In genomic region chrX:139691493-139691842, GRCh38 we compare ENCODE assay signal across 9 cellular contexts. TPM values are rescaled to one million over a fixed set of nuclear protein-coding genes. Genes with fewer than 3 reads are reported as not detected.
DNase-seq lines count a peak whose midpoint lies in the region; ATAC-seq and TF ChIP-seq lines count a peak whose summit lies in the region.
"Had no signal": no experiment of that assay in that cellular context is flagged by ENCODE, and none has a peak within 500 bp of the region (broad histone marks: within the 10 kb centered on the region; RNA-seq: fewer than 3 reads in every experiment).

No MANE protein-coding gene starts in this region.

- no peaks in the 10 kb centered on the region for H3K36me3 Mint-ChIP-seq in central memory CD8-positive, alpha-beta T cell (ENCODE audit: insufficient read depth)

- no peaks in the 10 kb centered on the region for H3K27me3 ChIP-seq in lower lobe of right lung (ENCODE audit: low read depth)

- peak overlapping the region; percentile 23 for H3K4me3 Mint-ChIP-seq in central memory CD8-positive, alpha-beta T cell

- DNase-seq in Right ventricle myocardium superior, result peak; percentile 36
- no peak for DNase-seq in cardiac septum (ENCODE audit: low spot score)
- no peak for DNase-seq in central memory CD8-positive, alpha-beta T cell (ENCODE audit: low spot score in 2 of 2)
- no peak for DNase-seq in lower lobe of right lung
- DNase-seq in activated CD4-positive, alpha-beta T cell treated with anti-CD3 and anti-CD28 coated beads, Interleukin-2, amount 50 U/mL, for 1 hour, result no peak
- DNase-seq in iPS-NIHi7 (ENCODE audit: extremely low spot score), result no peak
- DNase-seq: NCI-H1694 had no signal

- ATAC-seq in Right ventricle myocardium superior (ENCODE audit: poor library complexity) (peak; percentile 61), lower lobe of right lung (no peak), HG03565 (IDR thresholded peaks at IDR 0.05; ENCODE audit: unreplicated experiment) (no peak), HG02981 (IDR thresholded peaks at IDR 0.05; ENCODE audit: unreplicated experiment) (no peak)
- no peak for ATAC-seq in central memory CD8-positive, alpha-beta T cell (replicated peaks; ENCODE audit: extremely low read depth, poor library complexity, severe bottlenecking)

- H3K27me3 Mint-ChIP-seq in central memory CD8-positive, alpha-beta T cell, result peaks cover 11% of the 10 kb centered on the region

- H3K36me3 ChIP-seq in lower lobe of right lung, result no peaks in the 10 kb centered on the region

- no peaks in the 10 kb centered on the region for H3K9me3 ChIP-seq in lower lobe of right lung

- H3K9me3 Mint-ChIP-seq in central memory CD8-positive, alpha-beta T cell, result no peaks in the 10 kb centered on the region

- H3K27ac ChIP-seq in lower lobe of right lung, result no peak overlapping the region

- no peak overlapping the region for H3K27ac Mint-ChIP-seq in central memory CD8-positive, alpha-beta T cell (ENCODE audit: low read depth)

- intact Hi-C loops in Right ventricle myocardium superior (cut with DNase I), result no loop called here
- intact Hi-C loops in cardiac septum (cut with DNase I), result no loop called here
- intact Hi-C loops in lower lobe of right lung (cut with DNase I), result no loop called here

- H3K4me1 ChIP-seq in lower lobe of right lung, result no peaks in the 10 kb centered on the region

- peak overlapping the region; percentile 44 for H3K4me3 ChIP-seq in lower lobe of right lung

- no peaks in the 10 kb centered on the region for H3K4me1 Mint-ChIP-seq in central memory CD8-positive, alpha-beta T cell

- no peak for TF ChIP-seq CTCF in lower lobe of right lung (IDR thresholded peaks at IDR 0.05)

RNA-seq across cellular contexts. Expression of gene MCF2, which starts 16.5 kb away (rescaled TPM):
- 0.83 TPM for total RNA-seq in Right ventricle myocardium superior
- total RNA-seq in cardiac septum, result 0.65 TPM
- not detected for total RNA-seq in lower lobe of right lung
